1 cellular context compared by ENCODE assay signal in the genomic region with DNA sequence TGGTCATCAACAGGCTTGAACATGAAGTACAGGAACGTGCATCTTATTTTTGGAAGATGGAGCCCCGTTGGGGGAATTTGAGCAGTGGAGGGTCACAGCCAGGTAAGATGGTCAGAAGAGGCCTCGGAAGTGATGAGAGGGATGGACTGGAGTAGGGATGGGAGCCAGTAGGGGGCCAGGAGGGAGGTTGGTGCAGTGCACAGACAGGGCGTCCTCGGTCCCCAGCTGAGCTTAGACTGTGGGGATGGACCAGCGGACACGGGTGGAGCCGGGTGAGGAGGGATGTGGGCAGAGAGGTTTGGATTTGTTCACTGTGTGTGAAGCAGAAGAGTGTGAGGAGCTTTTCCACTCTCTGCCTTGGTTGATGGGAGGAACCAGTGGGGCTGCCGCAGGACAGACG.
TF ChIP-seq lines count a peak whose summit lies in the region.

No MANE protein-coding gene starts in this region.

TF ChIP-seq in A549, 52 proteins besides CTCF, POLR2A, EP300 and RAD21:
- TF ChIP-seq RCOR1 (IDR thresholded peaks at IDR 0.05; ENCODE audit: low read depth, low read length): no peak
- TF ChIP-seq, protein P1, sequence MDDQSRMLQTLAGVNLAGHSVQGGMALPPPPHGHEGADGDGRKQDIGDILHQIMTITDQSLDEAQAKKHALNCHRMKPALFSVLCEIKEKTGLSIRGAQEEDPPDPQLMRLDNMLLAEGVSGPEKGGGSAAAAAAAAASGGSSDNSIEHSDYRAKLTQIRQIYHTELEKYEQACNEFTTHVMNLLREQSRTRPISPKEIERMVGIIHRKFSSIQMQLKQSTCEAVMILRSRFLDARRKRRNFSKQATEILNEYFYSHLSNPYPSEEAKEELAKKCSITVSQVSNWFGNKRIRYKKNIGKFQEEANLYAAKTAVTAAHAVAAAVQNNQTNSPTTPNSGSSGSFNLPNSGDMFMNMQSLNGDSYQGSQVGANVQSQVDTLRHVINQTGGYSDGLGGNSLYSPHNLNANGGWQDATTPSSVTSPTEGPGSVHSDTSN (IDR thresholded peaks at IDR 0.05): 0 out of 2 replicates have a peak, but pooled peaks have one; percentile 11
TF ChIP-seq in A549: peak in this region for 1.
